Comparison of ENCODE assay signal across 21 cellular contexts in genomic region chr18:6628189-6628588, GRCh38.
DNase-seq lines count a peak whose midpoint lies in the region; ATAC-seq and TF ChIP-seq lines count a peak whose summit lies in the region.
"Had no signal": no experiment of that assay in that cellular context is flagged by ENCODE, and none has a peak within 500 bp of the region (broad histone marks: within the 10 kb centered on the region; RNA-seq: fewer than 3 reads in every experiment).

No MANE protein-coding gene starts in this region.

- intact Hi-C loops in head of caudate nucleus (cut with DNase I): no loop called here
- intact Hi-C loops in colonic mucosa (cut with DNase I): loop anchor here (1.0 kb wide), 1 partner anchor 10 kb away; no protein-coding TSS in a partner anchor

- H2AK5ac ChIP-seq in mesenchymal stem cell (ENCODE audit: low read length, severe bottlenecking): no peak overlapping the region

- no peak overlapping the region for H4K8ac ChIP-seq in mesenchymal stem cell (ENCODE audit: low read length)

- H3K27ac ChIP-seq in brain microvascular endothelial cell (peak overlapping the region; percentile 47), mesenchymal stem cell (ENCODE audit: low read length, poor library complexity, severe bottlenecking) (no peak overlapping the region), colonic mucosa (no peak overlapping the region)
- H3K27ac ChIP-seq: PC-9 had no signal

- peak; percentile 20 for DNase-seq in LHCN-M2 (ENCODE audit: low read depth)
- DNase-seq in brain microvascular endothelial cell: no peak
- no peak for DNase-seq in mesenchymal stem cell
- DNase-seq in head of caudate nucleus: no peak
- DNase-seq in colonic mucosa: no peak
- DNase-seq: ACHN; CD4-positive, alpha-beta memory T cell; DND-41; GDM1; H9; KBM-7; NCI-H1092; NCI-H1694; NCI-H2107; NCI-H345; NCI-H69; PC-9; SHP77 had no signal

- H3K9ac ChIP-seq in mesenchymal stem cell (ENCODE audit: low read length): peak overlapping the region; percentile 84
- peak overlapping the region; percentile 22 for H3K9ac ChIP-seq in skeletal muscle satellite cell (ENCODE audit: low read depth, low read length)
- H3K9ac ChIP-seq in colonic mucosa (ENCODE audit: low read depth in 2 of 2, low read length in 2 of 2): no peak overlapping the region

- H3K27me3 ChIP-seq in brain microvascular endothelial cell (replicated peaks): no peaks in the 10 kb centered on the region
- no peaks in the 10 kb centered on the region for H3K27me3 ChIP-seq in mesenchymal stem cell (ENCODE audit: control insufficient read depth in 1 of 2, insufficient read depth in 1 of 2, low read length in 2 of 2)
- H3K27me3 ChIP-seq in skeletal muscle satellite cell (ENCODE audit: control insufficient read depth, insufficient read depth, low read length): no peaks in the 10 kb centered on the region
- H3K27me3 ChIP-seq in colonic mucosa: no peaks in the 10 kb centered on the region

- H2BK15ac ChIP-seq in mesenchymal stem cell (ENCODE audit: low read depth, poor library complexity, severe bottlenecking): no peak overlapping the region

- no peak overlapping the region for H3K18ac ChIP-seq in mesenchymal stem cell (ENCODE audit: low read depth in 1 of 2, low read length in 2 of 2)

- no peaks in the 10 kb centered on the region for H3K79me1 ChIP-seq in mesenchymal stem cell (replicated peaks; ENCODE audit: low read length, poor library complexity, severe bottlenecking)

- no peak overlapping the region for H2BK5ac ChIP-seq in mesenchymal stem cell (ENCODE audit: low read depth, low read length, poor library complexity, severe bottlenecking)

- H4K91ac ChIP-seq in mesenchymal stem cell (ENCODE audit: low read length): no peak overlapping the region

- in situ Hi-C loops in brain microvascular endothelial cell (cut with HindIII; ENCODE audit: low pct_ligation_motif_present, low sequenced_read_pairs): loop anchor here (25.0 kb wide), 1 partner anchor 109 kb away; the partner anchor contains the start of gene ARHGAP28

- no peak overlapping the region for H2AFZ ChIP-seq in mesenchymal stem cell (ENCODE audit: low read depth, low read length)
- H2AFZ ChIP-seq: PC-9 had no signal

- H3K9me3 ChIP-seq in mesenchymal stem cell (ENCODE audit: control insufficient read depth, low read length): no peaks in the 10 kb centered on the region
- no peaks in the 10 kb centered on the region for H3K9me3 ChIP-seq in skeletal muscle satellite cell (replicated peaks; ENCODE audit: low read length)
- H3K9me3 ChIP-seq in colonic mucosa: no peaks in the 10 kb centered on the region

- ATAC-seq in HG03432 (IDR thresholded peaks at IDR 0.05; ENCODE audit: unreplicated experiment): no peak
- ATAC-seq in HG02610 (IDR thresholded peaks at IDR 0.05; ENCODE audit: unreplicated experiment): no peak

- H2BK12ac ChIP-seq in mesenchymal stem cell (ENCODE audit: low read length in 2 of 2): no peak overlapping the region

- no peaks in the 10 kb centered on the region for H3K36me3 ChIP-seq in brain microvascular endothelial cell (replicated peaks)
- no peaks in the 10 kb centered on the region for H3K36me3 ChIP-seq in mesenchymal stem cell (ENCODE audit: control insufficient read depth in 1 of 2, insufficient read depth in 2 of 2, low read depth in 1 of 2, low read length in 2 of 2)
- H3K36me3 ChIP-seq in skeletal muscle satellite cell (ENCODE audit: insufficient read depth, low read length): no peaks in the 10 kb centered on the region
- no peaks in the 10 kb centered on the region for H3K36me3 ChIP-seq in colonic mucosa

- no peak overlapping the region for H3K4me3 ChIP-seq in brain microvascular endothelial cell (ENCODE audit: low read depth, low read length)
- H3K4me3 ChIP-seq in mesenchymal stem cell (ENCODE audit: insufficient read depth in 1 of 2, low read depth in 1 of 2, low read length in 2 of 2): no peak overlapping the region
- H3K4me3 ChIP-seq in skeletal muscle satellite cell (ENCODE audit: low read length): no peak overlapping the region
- no peak overlapping the region for H3K4me3 ChIP-seq in colonic mucosa
- H3K4me3 ChIP-seq: PC-9 had no signal

- no peak overlapping the region for H3K23ac ChIP-seq in mesenchymal stem cell (ENCODE audit: low read length in 2 of 2)

- no peak overlapping the region for H2BK120ac ChIP-seq in mesenchymal stem cell (ENCODE audit: low read depth, low read length)

- peaks cover 3% of the 10 kb centered on the region for H3K4me1 ChIP-seq in mesenchymal stem cell (ENCODE audit: control insufficient read depth, insufficient read depth, low read depth, low read length)
- H3K4me1 ChIP-seq in skeletal muscle satellite cell (ENCODE audit: control insufficient read depth, insufficient read depth, low read length): peaks cover 44% of the 10 kb centered on the region
- H3K4me1 ChIP-seq in colonic mucosa: no peaks in the 10 kb centered on the region

- WGBS in mesenchymal stem cell: 73% methylated on average over 1 of the region's 2 CpGs

- no peak for TF ChIP-seq CTCF in brain microvascular endothelial cell (IDR thresholded peaks at IDR 0.05; ENCODE audit: low read depth, low read length, missing control alignments)
- TF ChIP-seq CTCF in colonic mucosa (IDR thresholded peaks at IDR 0.05): no peak

- no peak overlapping the region for H3K14ac ChIP-seq in mesenchymal stem cell (ENCODE audit: low read length in 2 of 2)

- H3K4me2 ChIP-seq in mesenchymal stem cell (ENCODE audit: low read length, poor library complexity, severe bottlenecking) (no peak overlapping the region), skeletal muscle satellite cell (ENCODE audit: low read length) (no peak overlapping the region)
- H3K4me2 ChIP-seq: PC-9 had no signal

- H3K4ac ChIP-seq in mesenchymal stem cell (ENCODE audit: low read depth in 1 of 2, low read length in 2 of 2): no peak overlapping the region

Comparison
In these comparisons a context has a peak if more than half of its experiments do, and no peak if none do; other contexts are left out.
1. H3K9ac ChIP-seq: peak in mesenchymal stem cell (single experiment) and skeletal muscle satellite cell (single experiment); none in colonic mucosa (0 of 2).